In genomic region chr3:179590669-179591068, GRCh38 we compare ENCODE assay signal across 13 cellular contexts. TPM values are rescaled to one million over a fixed set of nuclear protein-coding genes. Genes with fewer than 3 reads are reported as not detected.
DNase-seq lines count a peak whose midpoint lies in the region; ATAC-seq and TF ChIP-seq lines count a peak whose summit lies in the region.
"Had no signal": no experiment of that assay in that cellular context is flagged by ENCODE, and none has a peak within 500 bp of the region (broad histone marks: within the 10 kb centered on the region; RNA-seq: fewer than 3 reads in every experiment).

No MANE protein-coding gene starts in this region.

- TF ChIP-seq POLR2A in breast epithelium (IDR thresholded peaks at IDR 0.05), result no peak
- no peak for TF ChIP-seq POLR2A in thyroid gland (IDR thresholded peaks at IDR 0.05)

- peaks cover 98% of the 10 kb centered on the region for H3K36me3 Mint-ChIP-seq in MCF 10A (ENCODE audit: insufficient read depth, unreplicated experiment)
- peaks cover 43% of the 10 kb centered on the region for H3K36me3 Mint-ChIP-seq in activated naive CD8-positive, alpha-beta T cell treated with anti-CD3 and anti-CD28 coated beads, Interleukin-2, amount 50 U/mL, for 24 hours (ENCODE audit: low read depth)

- ATAC-seq in Panc1, result no peak
- ATAC-seq in activated naive CD8-positive, alpha-beta T cell treated with anti-CD3 and anti-CD28 coated beads, Interleukin-2, amount 50 U/mL, for 24 hours, result no peak
- ATAC-seq in GM18511 (IDR thresholded peaks at IDR 0.05; ENCODE audit: unreplicated experiment), result no peak
- ATAC-seq in GM18909 (IDR thresholded peaks at IDR 0.05; ENCODE audit: poor library complexity, unreplicated experiment), result no peak
- ATAC-seq: Right ventricle myocardium inferior had no signal

- H3K4me3 ChIP-seq in breast epithelium (no peak overlapping the region), Panc1 (ENCODE audit: low read depth in 2 of 2, low read length in 2 of 2) (no peak overlapping the region), thyroid gland (replicated peaks in 1 of 3) (no peak overlapping the region)

- no peaks in the 10 kb centered on the region for H3K27me3 Mint-ChIP-seq in MCF 10A (ENCODE audit: insufficient read depth, unreplicated experiment)
- no peaks in the 10 kb centered on the region for H3K27me3 Mint-ChIP-seq in activated naive CD8-positive, alpha-beta T cell treated with anti-CD3 and anti-CD28 coated beads, Interleukin-2, amount 50 U/mL, for 24 hours

- TF ChIP-seq CTCF in MCF 10A (IDR thresholded peaks at IDR 0.05; ENCODE audit: unreplicated experiment) (no peak), breast epithelium (IDR thresholded peaks at IDR 0.05) (no peak), Panc1 (IDR thresholded peaks at IDR 0.05) (no peak), thyroid gland (IDR thresholded peaks at IDR 0.05) (no peak)

- H3K36me3 ChIP-seq in breast epithelium (peaks cover 12% of the 10 kb centered on the region), Panc1 (ENCODE audit: control insufficient read depth, insufficient read depth, low read length) (peaks cover 52% of the 10 kb centered on the region), thyroid gland (peaks cover 48 to 57% of the 10 kb centered on the region in 2 donors)

- H3K4me1 Mint-ChIP-seq in MCF 10A (ENCODE audit: insufficient read depth, unreplicated experiment), result no peaks in the 10 kb centered on the region
- peaks cover 12% of the 10 kb centered on the region for H3K4me1 Mint-ChIP-seq in activated naive CD8-positive, alpha-beta T cell treated with anti-CD3 and anti-CD28 coated beads, Interleukin-2, amount 50 U/mL, for 24 hours

- in situ Hi-C loops in Panc1 (cut with HindIII; ENCODE audit: low pct_unique_long_range_greater_than_20kb, low sequenced_read_pairs), result no loop called here

- H3K27ac ChIP-seq in breast epithelium (no peak overlapping the region), Panc1 (ENCODE audit: low read length) (no peak overlapping the region), thyroid gland (peak overlapping the region in 2 of 3 donors; percentile 3 to 77)

- no peaks in the 10 kb centered on the region for H3K27me3 ChIP-seq in breast epithelium
- H3K27me3 ChIP-seq in Panc1 (ENCODE audit: control insufficient read depth, insufficient read depth, low read length), result no peaks in the 10 kb centered on the region
- no peaks in the 10 kb centered on the region for H3K27me3 ChIP-seq in thyroid gland

- CTCF ChIA-PET in MCF 10A (lab: Yijun Ruan, JAX) (no interaction called here), Panc1 (lab: Charles Lee) (no interaction called here)

- intact Hi-C loops in MCF 10A (cut with micrococcal nuclease) (no loop called here), breast epithelium (cut with DNase I; ENCODE audit: low total_unique reads) (no loop called here), Panc1 (cut with micrococcal nuclease; ENCODE audit: unreplicated experiment) (no loop called here), thyroid gland (cut with DNase I) (no loop called here)

- 84 to 86% methylated on average over 2 of the region's 2 CpGs for WGBS in thyroid gland, 2 donors

- H3K4me1 ChIP-seq in breast epithelium (no peaks in the 10 kb centered on the region), Panc1 (ENCODE audit: control insufficient read depth, insufficient read depth, low read length) (no peaks in the 10 kb centered on the region), thyroid gland (no peaks in the 10 kb centered on the region)

- no peak overlapping the region for H3K4me3 Mint-ChIP-seq in MCF 10A (ENCODE audit: unreplicated experiment)
- no peak overlapping the region for H3K4me3 Mint-ChIP-seq in activated naive CD8-positive, alpha-beta T cell treated with anti-CD3 and anti-CD28 coated beads, Interleukin-2, amount 50 U/mL, for 24 hours

- POLR2A ChIA-PET in MCF 10A (lab: Yijun Ruan, JAX) (interaction anchor here (0.6 to 3.7 kb wide), 4 partner anchors 11 to 33 kb away, joined by 3 to 11 read pairs (median 4); no protein-coding TSS in a partner anchor), Panc1 (lab: Charles Lee) (interaction anchor here (0.6 to 0.7 kb wide), 2 partner anchors 27 to 63 kb away, joined by 3 to 5 read pairs; no protein-coding TSS in a partner anchor)

- H3K27ac Mint-ChIP-seq in MCF 10A (ENCODE audit: low read depth, unreplicated experiment), result no peak overlapping the region
- peak overlapping the region; percentile 58 for H3K27ac Mint-ChIP-seq in activated naive CD8-positive, alpha-beta T cell treated with anti-CD3 and anti-CD28 coated beads, Interleukin-2, amount 50 U/mL, for 24 hours

- H3K9me3 Mint-ChIP-seq in MCF 10A (ENCODE audit: unreplicated experiment), result no peaks in the 10 kb centered on the region
- no peaks in the 10 kb centered on the region for H3K9me3 Mint-ChIP-seq in activated naive CD8-positive, alpha-beta T cell treated with anti-CD3 and anti-CD28 coated beads, Interleukin-2, amount 50 U/mL, for 24 hours

- TSS peak; percentile 15 for BruUV-seq in MCF 10A (replicated peaks; lab: Mats Ljungman, UMichigan)
- BruUV-seq in Panc1 (replicated peaks; lab: Mats Ljungman, UMichigan), result TSS peak; percentile 20

- H3K9me3 ChIP-seq in breast epithelium, result no peaks in the 10 kb centered on the region
- H3K9me3 ChIP-seq in Panc1 (ENCODE audit: control insufficient read depth, insufficient read depth, low read depth, low read length), result no peaks in the 10 kb centered on the region
- no peaks in the 10 kb centered on the region for H3K9me3 ChIP-seq in thyroid gland

- no peak for DNase-seq in MCF 10A (ENCODE audit: unreplicated experiment)
- DNase-seq in breast epithelium (ENCODE audit: low spot score in 2 of 2), result no peak
- DNase-seq in Panc1 (ENCODE audit: low read depth, low spot score), result no peak
- DNase-seq in activated naive CD8-positive, alpha-beta T cell treated with anti-CD3 and anti-CD28 coated beads, Interleukin-2, amount 50 U/mL, for 24 hours, result no peak
- no peak for DNase-seq in thyroid gland
- DNase-seq: EL, H7, KG1, NCI-H1105, NCI-H1694 treated with DMSO at 0.1 percent for 48 hours had no signal

RNA-seq across cellular contexts. Expression of gene MRPL47, which starts 13.8 kb away (rescaled TPM):
- total RNA-seq in MCF 10A (2022), result 58.3 and 63.4 TPM in 2 replicates
- total RNA-seq in breast epithelium, result 10 to 100 TPM; 21.4 to 28.5 (median 23.4) TPM
- 58.7 TPM for total RNA-seq in Panc1 (2021; ENCODE audit: unreplicated experiment)
- polyA plus RNA-seq in Panc1 (2012; ENCODE audit: insufficient read length), result 40.0 TPM
- 10 to 100 TPM; 26.1 to 39.1 (median 32.1) TPM for total RNA-seq in thyroid gland

RNA-seq across cellular contexts. Expression of gene NDUFB5, which starts 13.9 kb away (rescaled TPM):
- total RNA-seq in MCF 10A (2022) (88.2 and 115 TPM in 2 replicates), breast epithelium (10 to 100 TPM; 62.6 to 97.5 (median 95.9) TPM), Panc1 (2021; ENCODE audit: unreplicated experiment) (142 TPM), thyroid gland (100 to 1,000 TPM; 111 to 149 (median 122) TPM)
- 104 TPM for polyA plus RNA-seq in Panc1 (2012; ENCODE audit: insufficient read length)

RNA-seq across cellular contexts. Expression of gene ACTL6A, which starts 27.9 kb away (rescaled TPM):
- total RNA-seq in MCF 10A (2022), result 46.2 and 57.1 TPM in 2 replicates
- 10 to 100 TPM; 37.1 to 58.1 (median 46.2) TPM for total RNA-seq in breast epithelium
- total RNA-seq in Panc1 (2021; ENCODE audit: unreplicated experiment), result 122 TPM
- polyA plus RNA-seq in Panc1 (2012; ENCODE audit: insufficient read length), result 93.5 TPM
- total RNA-seq in thyroid gland, result 10 to 100 TPM; 40.8 to 72.2 (median 49.8) TPM

Comparison
In these comparisons a context has a peak if more than half of its experiments do, and no peak if none do; other contexts are left out.
1. H3K27ac ChIP-seq: peak in thyroid gland (2 of 3); none in breast epithelium (0 of 2) and Panc1 (single experiment).